ENCODE assay signal across 1 cellular context in the genomic region with DNA sequence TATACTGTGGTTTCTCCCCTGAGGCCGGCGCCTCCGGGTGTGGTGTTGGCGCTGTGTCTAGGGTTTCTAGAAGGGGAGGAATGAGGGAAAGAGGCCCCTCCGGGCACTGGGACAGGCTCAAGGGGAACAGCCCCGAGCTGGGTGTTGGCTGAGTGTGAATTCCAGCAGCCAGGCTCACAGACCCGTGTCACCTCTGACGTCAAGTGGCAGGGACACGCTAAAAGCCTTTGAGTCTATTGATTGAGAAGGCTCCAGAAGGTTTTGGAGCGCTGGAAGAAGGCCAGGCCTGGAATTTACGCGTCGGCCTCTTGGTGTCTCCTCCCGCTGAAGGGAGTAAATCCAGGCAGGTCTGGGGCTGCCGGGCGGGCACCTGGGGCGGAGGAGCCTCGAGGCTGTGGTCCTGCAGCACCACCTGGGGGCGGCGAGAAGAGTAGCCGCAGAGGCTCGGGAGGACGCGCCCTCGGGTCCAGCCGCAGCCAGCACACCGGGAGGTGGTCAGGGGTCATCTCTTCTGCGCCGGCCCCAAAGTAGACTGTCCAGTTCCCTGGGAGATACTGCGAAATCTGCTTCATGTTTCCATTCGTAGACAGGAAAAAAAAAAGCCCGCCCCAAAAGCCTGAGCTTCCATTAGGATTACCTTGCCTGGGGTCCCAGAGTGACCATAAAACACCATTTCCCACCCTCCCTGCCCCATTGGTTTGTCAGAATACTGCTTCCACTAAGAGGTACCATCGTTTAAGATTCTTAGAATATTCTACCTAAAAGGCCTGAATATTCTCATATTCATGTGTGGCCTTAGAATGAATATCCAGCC.
TF ChIP-seq lines count a peak whose summit lies in the region.

No MANE protein-coding gene starts in this region.

TF ChIP-seq in HepG2, 621 proteins besides CTCF, POLR2A, EP300 and RAD21 (continued from another document and continues in another):
- no peak for TF ChIP-seq LRRFIP1 (CRISPR knock-in tag; conservative IDR thresholded peaks at IDR 0.05)
- TF ChIP-seq PHF8 (CRISPR knock-in tag; IDR thresholded peaks at IDR 0.05), result peak; percentile 28
- peak; percentile 61 for TF ChIP-seq TARDBP (CRISPR knock-in tag; IDR thresholded peaks at IDR 0.05)
- no peak for TF ChIP-seq ZNF512 (CRISPR knock-in tag; IDR thresholded peaks at IDR 0.05)
- TF ChIP-seq POGZ (CRISPR knock-in tag; IDR thresholded peaks at IDR 0.05), result peak; percentile 79
- TF ChIP-seq HNF4A (CRISPR knock-in tag; IDR thresholded peaks at IDR 0.05), result 0 out of 2 replicates have a peak, but pooled peaks have one; percentile 5
- TF ChIP-seq SETDB1 (CRISPR knock-in tag; IDR thresholded peaks at IDR 0.05; ENCODE audit: borderline replicate concordance), result no peak
- TF ChIP-seq ETV6 (CRISPR knock-in tag; conservative IDR thresholded peaks at IDR 0.05), result peak; percentile 70; the same call in 1 of the 2 replicates
- TF ChIP-seq, protein P1, sequence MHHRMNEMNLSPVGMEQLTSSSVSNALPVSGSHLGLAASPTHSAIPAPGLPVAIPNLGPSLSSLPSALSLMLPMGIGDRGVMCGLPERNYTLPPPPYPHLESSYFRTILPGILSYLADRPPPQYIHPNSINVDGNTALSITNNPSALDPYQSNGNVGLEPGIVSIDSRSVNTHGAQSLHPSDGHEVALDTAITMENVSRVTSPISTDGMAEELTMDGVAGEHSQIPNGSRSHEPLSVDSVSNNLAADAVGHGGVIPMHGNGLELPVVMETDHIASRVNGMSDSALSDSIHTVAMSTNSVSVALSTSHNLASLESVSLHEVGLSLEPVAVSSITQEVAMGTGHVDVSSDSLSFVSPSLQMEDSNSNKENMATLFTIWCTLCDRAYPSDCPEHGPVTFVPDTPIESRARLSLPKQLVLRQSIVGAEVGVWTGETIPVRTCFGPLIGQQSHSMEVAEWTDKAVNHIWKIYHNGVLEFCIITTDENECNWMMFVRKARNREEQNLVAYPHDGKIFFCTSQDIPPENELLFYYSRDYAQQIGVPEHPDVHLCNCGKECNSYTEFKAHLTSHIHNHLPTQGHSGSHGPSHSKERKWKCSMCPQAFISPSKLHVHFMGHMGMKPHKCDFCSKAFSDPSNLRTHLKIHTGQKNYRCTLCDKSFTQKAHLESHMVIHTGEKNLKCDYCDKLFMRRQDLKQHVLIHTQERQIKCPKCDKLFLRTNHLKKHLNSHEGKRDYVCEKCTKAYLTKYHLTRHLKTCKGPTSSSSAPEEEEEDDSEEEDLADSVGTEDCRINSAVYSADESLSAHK (CRISPR knock-in tag; IDR thresholded peaks at IDR 0.05; ENCODE audit: borderline replicate concordance), result 0 out of 2 replicates have a peak, but pooled peaks have one; percentile 62
- TF ChIP-seq ZNF430 (CRISPR knock-in tag; IDR thresholded peaks at IDR 0.05), result 0 out of 2 replicates have a peak, but pooled peaks have one; percentile 45
- no peak for TF ChIP-seq MBD4 (IDR thresholded peaks at IDR 0.05; ENCODE audit: borderline replicate concordance, low read length)
- TF ChIP-seq, protein P2, sequence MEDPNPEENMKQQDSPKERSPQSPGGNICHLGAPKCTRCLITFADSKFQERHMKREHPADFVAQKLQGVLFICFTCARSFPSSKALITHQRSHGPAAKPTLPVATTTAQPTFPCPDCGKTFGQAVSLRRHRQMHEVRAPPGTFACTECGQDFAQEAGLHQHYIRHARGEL (CRISPR knock-in tag; IDR thresholded peaks at IDR 0.05), result no peak
- no peak for TF ChIP-seq ZNF407 (CRISPR knock-in tag; IDR thresholded peaks at IDR 0.05; ENCODE audit: not compliant biosample characterization)
- TF ChIP-seq KAT8 (CRISPR knock-in tag; IDR thresholded peaks at IDR 0.05), result 0 out of 2 replicates have a peak, but pooled peaks have one; percentile 40
- TF ChIP-seq KDM3A (CRISPR knock-in tag; IDR thresholded peaks at IDR 0.05; ENCODE audit: low read depth), result peak; percentile 75; the same call in 1 of the 2 replicates
- TF ChIP-seq TRIM22 (IDR thresholded peaks at IDR 0.05), result no peak
- TF ChIP-seq LBX2 (CRISPR knock-in tag; IDR thresholded peaks at IDR 0.05; ENCODE audit: borderline replicate concordance), result no peak
- TF ChIP-seq, protein P3, sequence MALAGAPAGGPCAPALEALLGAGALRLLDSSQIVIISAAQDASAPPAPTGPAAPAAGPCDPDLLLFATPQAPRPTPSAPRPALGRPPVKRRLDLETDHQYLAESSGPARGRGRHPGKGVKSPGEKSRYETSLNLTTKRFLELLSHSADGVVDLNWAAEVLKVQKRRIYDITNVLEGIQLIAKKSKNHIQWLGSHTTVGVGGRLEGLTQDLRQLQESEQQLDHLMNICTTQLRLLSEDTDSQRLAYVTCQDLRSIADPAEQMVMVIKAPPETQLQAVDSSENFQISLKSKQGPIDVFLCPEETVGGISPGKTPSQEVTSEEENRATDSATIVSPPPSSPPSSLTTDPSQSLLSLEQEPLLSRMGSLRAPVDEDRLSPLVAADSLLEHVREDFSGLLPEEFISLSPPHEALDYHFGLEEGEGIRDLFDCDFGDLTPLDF (CRISPR knock-in tag; IDR thresholded peaks at IDR 0.05), result peak; percentile 53; the same call in 1 of the 2 replicates
- TF ChIP-seq, protein P4, sequence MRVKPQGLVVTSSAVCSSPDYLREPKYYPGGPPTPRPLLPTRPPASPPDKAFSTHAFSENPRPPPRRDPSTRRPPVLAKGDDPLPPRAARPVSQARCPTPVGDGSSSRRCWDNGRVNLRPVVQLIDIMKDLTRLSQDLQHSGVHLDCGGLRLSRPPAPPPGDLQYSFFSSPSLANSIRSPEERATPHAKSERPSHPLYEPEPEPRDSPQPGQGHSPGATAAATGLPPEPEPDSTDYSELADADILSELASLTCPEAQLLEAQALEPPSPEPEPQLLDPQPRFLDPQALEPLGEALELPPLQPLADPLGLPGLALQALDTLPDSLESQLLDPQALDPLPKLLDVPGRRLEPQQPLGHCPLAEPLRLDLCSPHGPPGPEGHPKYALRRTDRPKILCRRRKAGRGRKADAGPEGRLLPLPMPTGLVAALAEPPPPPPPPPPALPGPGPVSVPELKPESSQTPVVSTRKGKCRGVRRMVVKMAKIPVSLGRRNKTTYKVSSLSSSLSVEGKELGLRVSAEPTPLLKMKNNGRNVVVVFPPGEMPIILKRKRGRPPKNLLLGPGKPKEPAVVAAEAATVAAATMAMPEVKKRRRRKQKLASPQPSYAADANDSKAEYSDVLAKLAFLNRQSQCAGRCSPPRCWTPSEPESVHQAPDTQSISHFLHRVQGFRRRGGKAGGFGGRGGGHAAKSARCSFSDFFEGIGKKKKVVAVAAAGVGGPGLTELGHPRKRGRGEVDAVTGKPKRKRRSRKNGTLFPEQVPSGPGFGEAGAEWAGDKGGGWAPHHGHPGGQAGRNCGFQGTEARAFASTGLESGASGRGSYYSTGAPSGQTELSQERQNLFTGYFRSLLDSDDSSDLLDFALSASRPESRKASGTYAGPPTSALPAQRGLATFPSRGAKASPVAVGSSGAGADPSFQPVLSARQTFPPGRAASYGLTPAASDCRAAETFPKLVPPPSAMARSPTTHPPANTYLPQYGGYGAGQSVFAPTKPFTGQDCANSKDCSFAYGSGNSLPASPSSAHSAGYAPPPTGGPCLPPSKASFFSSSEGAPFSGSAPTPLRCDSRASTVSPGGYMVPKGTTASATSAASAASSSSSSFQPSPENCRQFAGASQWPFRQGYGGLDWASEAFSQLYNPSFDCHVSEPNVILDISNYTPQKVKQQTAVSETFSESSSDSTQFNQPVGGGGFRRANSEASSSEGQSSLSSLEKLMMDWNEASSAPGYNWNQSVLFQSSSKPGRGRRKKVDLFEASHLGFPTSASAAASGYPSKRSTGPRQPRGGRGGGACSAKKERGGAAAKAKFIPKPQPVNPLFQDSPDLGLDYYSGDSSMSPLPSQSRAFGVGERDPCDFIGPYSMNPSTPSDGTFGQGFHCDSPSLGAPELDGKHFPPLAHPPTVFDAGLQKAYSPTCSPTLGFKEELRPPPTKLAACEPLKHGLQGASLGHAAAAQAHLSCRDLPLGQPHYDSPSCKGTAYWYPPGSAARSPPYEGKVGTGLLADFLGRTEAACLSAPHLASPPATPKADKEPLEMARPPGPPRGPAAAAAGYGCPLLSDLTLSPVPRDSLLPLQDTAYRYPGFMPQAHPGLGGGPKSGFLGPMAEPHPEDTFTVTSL (CRISPR knock-in tag; IDR thresholded peaks at IDR 0.05; ENCODE audit: borderline replicate concordance), result peak; percentile 58; the same call in 1 of the 2 replicates
- TF ChIP-seq STAG1 (CRISPR knock-in tag; IDR thresholded peaks at IDR 0.05), result peak; percentile 99
- TF ChIP-seq REPIN1 (CRISPR knock-in tag; IDR thresholded peaks at IDR 0.05; ENCODE audit: borderline replicate concordance, low read depth), result peak; percentile 73; the same call in 1 of the 2 replicates
